ENCODE assay signal across 8 cellular contexts in the genomic region with DNA sequence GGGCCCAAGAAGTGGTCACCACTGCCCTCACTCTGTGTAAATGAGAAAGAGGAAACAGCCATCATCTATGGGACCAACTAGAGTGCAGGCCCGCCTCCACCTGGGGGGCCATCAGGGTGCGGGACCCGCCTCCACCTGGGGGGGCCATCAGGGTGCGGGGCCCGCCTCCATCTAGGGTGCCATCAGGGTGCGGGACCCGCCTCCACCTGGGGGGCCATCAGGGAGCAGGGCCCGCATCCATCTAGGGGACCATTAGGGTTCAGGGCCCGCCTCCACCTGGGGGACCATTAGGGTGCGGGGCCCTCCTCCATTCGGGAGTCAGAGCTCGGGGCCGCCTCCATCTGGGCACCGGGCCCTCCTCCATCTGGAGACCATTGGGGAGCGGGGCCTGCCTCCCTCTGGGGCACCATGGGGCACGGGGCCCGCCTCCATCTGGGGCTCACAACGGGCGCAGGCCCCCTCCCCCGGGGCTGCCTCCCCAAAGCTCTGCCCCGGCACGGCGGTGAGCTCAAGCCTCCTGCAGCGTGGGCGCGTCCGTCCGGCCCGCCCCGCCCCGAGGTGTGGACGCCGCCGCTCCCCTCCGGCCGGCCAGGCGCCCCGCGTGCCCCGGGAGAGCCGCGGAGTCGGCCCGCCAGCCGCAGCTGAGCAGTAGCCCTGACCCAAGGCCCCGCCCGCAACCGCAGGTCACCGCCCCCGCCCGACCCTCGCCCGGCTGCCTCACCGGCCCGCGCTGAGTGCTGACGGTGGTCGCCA. TPM values are rescaled to one million over a fixed set of nuclear protein-coding genes. Genes with fewer than 3 reads are reported as not detected.
DNase-seq lines count a peak whose midpoint lies in the region; ATAC-seq, FAIRE-seq and TF ChIP-seq lines count a peak whose summit lies in the region.

No MANE protein-coding gene starts in this region.

- CTCF ChIA-PET in A549 (lab: Yijun Ruan, JAX), result interaction anchor here (0.6 to 1.5 kb wide), 4 partner anchors 8 to 385 kb away, joined by 3 to 4 read pairs (median 3); no protein-coding TSS in a partner anchor

- H3K36me3 ChIP-seq in cardiac muscle cell (no peaks in the 10 kb centered on the region), sigmoid colon (peaks cover 0 to 11% (median 2%) of the 10 kb centered on the region in 4 donors)

- H3K4me3 ChIP-seq in A549 (peak overlapping the region; percentile 93), WI38 (ENCODE audit: low read depth, low read length) (peak overlapping the region; percentile 75), cardiac muscle cell (peak overlapping the region; percentile 77), sigmoid colon (peak overlapping the region; percentile 75 to 91 (median 87))

- no peak for FAIRE-seq in A549 (lab: Jason Lieb, UNC)

- peak overlapping the region; percentile 83 for H3K4me2 ChIP-seq in A549

- peak; percentile 66 to 69 for ATAC-seq in A549
- peak; percentile 38 for ATAC-seq in GM18867 (IDR thresholded peaks at IDR 0.05; ENCODE audit: unreplicated experiment)
- peak; percentile 45 for ATAC-seq in HG03064 (IDR thresholded peaks at IDR 0.05; ENCODE audit: low read depth, unreplicated experiment)

- TF ChIP-seq POLR2A in A549 (IDR thresholded peaks at IDR 0.05; ENCODE audit: low read length) (no peak), sigmoid colon (IDR thresholded peaks at IDR 0.05) (no peak)

- TF ChIP-seq EP300 in A549 (IDR thresholded peaks at IDR 0.05) (no peak), sigmoid colon (IDR thresholded peaks at IDR 0.05) (no peak)

- WGBS in A549 (ENCODE audit: missing lambda C conversion rate), result 0% methylated on average over 3 of the region's 58 CpGs
- 1 to 4% methylated on average over 58 of the region's 58 CpGs for WGBS in sigmoid colon, 2 donors

- no peak for TF ChIP-seq CTCF in A549 (IDR thresholded peaks at IDR 0.05)
- no peak for TF ChIP-seq CTCF in WI38 (IDR thresholded peaks at IDR 0.05; ENCODE audit: low read depth, low read length)
- TF ChIP-seq CTCF in cardiac muscle cell (IDR thresholded peaks at IDR 0.05; ENCODE audit: low read depth, low read length), result no peak
- no peak for TF ChIP-seq CTCF in sigmoid colon (IDR thresholded peaks at IDR 0.05)

- H3K9me3 ChIP-seq in A549, result peaks cover 16% of the 10 kb centered on the region; the same call in 1 of the 3 replicates
- no peaks in the 10 kb centered on the region for H3K9me3 ChIP-seq in cardiac muscle cell (ENCODE audit: low read depth)
- H3K9me3 ChIP-seq in sigmoid colon, result no peaks in the 10 kb centered on the region

- DNase-seq in A549 (ENCODE audit: low read depth in 1 of 2, low spot score in 1 of 2), result peak in 1 of 2 experiments; percentile 49
- no peak for DNase-seq in cardiac muscle cell (ENCODE audit: low read depth in 1 of 2, low spot score in 1 of 2)
- DNase-seq in sigmoid colon, result no peak
- no peak for DNase-seq in NCI-H82 treated with DMSO at 0.1 percent for 48 hours (lab: John Stamatoyannopoulos, UW; ENCODE audit: unreplicated experiment)
- no peak for DNase-seq in occipital lobe (lab: John Stamatoyannopoulos, UW)

- intact Hi-C loops in sigmoid colon (cut with DNase I), result loop anchor here (5.0 to 10.0 kb wide), 2 partner anchors 73 to 196 kb away; no protein-coding TSS in a partner anchor

- H3K4me1 ChIP-seq in A549, result peaks cover 29% of the 10 kb centered on the region
- peaks cover 16% of the 10 kb centered on the region for H3K4me1 ChIP-seq in cardiac muscle cell (ENCODE audit: low read depth)
- H3K4me1 ChIP-seq in sigmoid colon, result peaks cover 0 to 62% (median 55%) of the 10 kb centered on the region in 4 donors

- H3K27me3 ChIP-seq in cardiac muscle cell, result no peaks in the 10 kb centered on the region
- H3K27me3 ChIP-seq in sigmoid colon, result no peaks in the 10 kb centered on the region

- no peak for TF ChIP-seq RAD21 in A549 (conservative IDR thresholded peaks at IDR 0.05 in 1 of 2, IDR thresholded peaks at IDR 0.05 in 1 of 2)

- POLR2A ChIA-PET in A549 (lab: Yijun Ruan, JAX), result interaction anchor here (0.8 to 1.6 kb wide), 2 partner anchors 10 to 74 kb away, joined by 3 to 7 read pairs; no protein-coding TSS in a partner anchor

- H3K27ac ChIP-seq in A549 (peak overlapping the region; percentile 87 to 88), cardiac muscle cell (peak overlapping the region; percentile 89), sigmoid colon (peak overlapping the region; percentile 93 to 95 (median 94))

TF ChIP-seq in A549, 52 proteins besides CTCF, POLR2A, EP300 and RAD21:
- TF ChIP-seq RFX5 (IDR thresholded peaks at IDR 0.05) (no peak), NR3C1 (IDR thresholded peaks at IDR 0.05) (no peak), REST (IDR thresholded peaks at IDR 0.05) (no peak), ZC3H11A (IDR thresholded peaks at IDR 0.05) (no peak), PBX3 (IDR thresholded peaks at IDR 0.05) (no peak), JUNB (IDR thresholded peaks at IDR 0.05) (no peak), TFCP2L1 (CRISPR knock-in tag; IDR thresholded peaks at IDR 0.05) (no peak), HOXB13 (CRISPR knock-in tag; IDR thresholded peaks at IDR 0.05; ENCODE audit: low read depth) (no peak), KDM1A (IDR thresholded peaks at IDR 0.05; ENCODE audit: low read depth) (no peak), USF2 (IDR thresholded peaks at IDR 0.05) (no peak), TP53 (CRISPR knock-in tag; IDR thresholded peaks at IDR 0.05) (no peak), ESRRA (IDR thresholded peaks at IDR 0.05; ENCODE audit: borderline replicate concordance, low read length) (no peak), CBX8 (IDR thresholded peaks at IDR 0.05) (no peak)
- TF ChIP-seq, protein P1, sequence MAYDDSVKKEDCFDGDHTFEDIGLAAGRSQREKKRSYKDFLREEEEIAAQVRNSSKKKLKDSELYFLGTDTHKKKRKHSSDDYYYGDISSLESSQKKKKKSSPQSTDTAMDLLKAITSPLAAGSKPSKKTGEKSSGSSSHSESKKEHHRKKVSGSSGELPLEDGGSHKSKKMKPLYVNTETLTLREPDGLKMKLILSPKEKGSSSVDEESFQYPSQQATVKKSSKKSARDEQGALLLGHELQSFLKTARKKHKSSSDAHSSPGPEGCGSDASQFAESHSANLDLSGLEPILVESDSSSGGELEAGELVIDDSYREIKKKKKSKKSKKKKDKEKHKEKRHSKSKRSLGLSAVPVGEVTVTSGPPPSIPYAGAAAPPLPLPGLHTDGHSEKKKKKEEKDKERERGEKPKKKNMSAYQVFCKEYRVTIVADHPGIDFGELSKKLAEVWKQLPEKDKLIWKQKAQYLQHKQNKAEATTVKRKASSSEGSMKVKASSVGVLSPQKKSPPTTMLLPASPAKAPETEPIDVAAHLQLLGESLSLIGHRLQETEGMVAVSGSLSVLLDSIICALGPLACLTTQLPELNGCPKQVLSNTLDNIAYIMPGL (CRISPR knock-in tag; IDR thresholded peaks at IDR 0.05; ENCODE audit: borderline replicate concordance), result no peak
TF ChIP-seq in A549: peak in this region for 0.

RNA-seq across cellular contexts. Expression of gene TOLLIP, which starts 0.5 kb away (rescaled TPM):
- polyA plus RNA-seq in A549 (2011; rRNA removed) (26.5 and 26.9 TPM in 2 replicates), A549 (2017; fragmentation: RNase III; extraction: RNeasy Plus Mini Kit Qiagen cat#74134 plus additional on column Dnase treatment) (31.5 to 37.9 TPM (median 33.8 TPM) in 3 replicates), cardiac muscle cell (58.7 and 61.8 TPM in 2 replicates), sigmoid colon (10 to 100 TPM; 27.0 to 41.2 (median 36.9) TPM)
- 62.4 and 72.9 TPM in 2 replicates for polyA plus RNA-seq in A549 (2012; cell fraction: cytosol; rRNA removed)
- 59.6 and 76.1 TPM in 2 replicates for polyA plus RNA-seq in A549 (2012; cell fraction: nucleus; rRNA removed)
- polyA minus RNA-seq in A549 (2011; rRNA and poly(A)+ RNA removed), result 25.7 and 44.5 TPM in 2 replicates
- total RNA-seq in cardiac muscle cell (34.7 and 39.0 TPM in 2 replicates), sigmoid colon (10 to 100 TPM; 25.0 to 39.1 (median 36.0) TPM), occipital lobe (17.8 TPM)
